12 cellular contexts compared by ENCODE assay signal in genomic region chr3:105722943-105723556, GRCh38.
A peak's percentile ranks its signal among the peaks of the same experiment; 100 is the strongest.
DNase-seq lines count a peak whose midpoint lies in the region; ATAC-seq and TF ChIP-seq lines count a peak whose summit lies in the region.
"Had no signal": no experiment of that assay in that cellular context is flagged by ENCODE, and none has a peak within 500 bp of the region (broad histone marks: within the 10 kb centered on the region; RNA-seq: fewer than 3 reads in every experiment).

No MANE protein-coding gene starts in this region.

- H3K9me3 Mint-ChIP-seq in activated naive CD8-positive, alpha-beta T cell (ENCODE audit: low read depth): no peaks in the 10 kb centered on the region

- DNase-seq in GF-D8 (lab: John Stamatoyannopoulos, UW) (peak; percentile 19), HuH-7 (ENCODE audit: low spot score) (no peak), sigmoid colon (no peak), glomerular visceral epithelial cell (ENCODE audit: extremely low spot score) (no peak)
- no peak for DNase-seq in activated naive CD4-positive, alpha-beta T cell treated with Interleukin-2 at 50 U/mL for 16 hours
- DNase-seq: EL, upper lobe of left lung had no signal

- H3K4me3 Mint-ChIP-seq in activated naive CD8-positive, alpha-beta T cell: no peak overlapping the region
- H3K4me3 Mint-ChIP-seq: dendritic cell treated with granulocyte-macrophage colony-stimulating factor and Interleukin-4, amounts not matched to agents 40 ng/mL and 50 ng/mL, for 4 days; neural crest cell had no signal

- H3K36me3 ChIP-seq in sigmoid colon: peaks cover 0 to 26% (median 14%) of the 10 kb centered on the region in 4 donors

- TF ChIP-seq CTCF in sigmoid colon (IDR thresholded peaks at IDR 0.05): no peak

- no peak overlapping the region for H3K27ac ChIP-seq in sigmoid colon
- H3K27ac ChIP-seq: upper lobe of left lung had no signal

- H3K4me1 ChIP-seq in sigmoid colon: no peaks in the 10 kb centered on the region
- H3K4me1 ChIP-seq: upper lobe of left lung had no signal

- peaks cover 40% of the 10 kb centered on the region for H3K36me3 Mint-ChIP-seq in activated naive CD8-positive, alpha-beta T cell

- H3K9me3 ChIP-seq in sigmoid colon: no peaks in the 10 kb centered on the region

- H3K4me1 Mint-ChIP-seq in activated naive CD8-positive, alpha-beta T cell (ENCODE audit: low read depth): peaks cover 27% of the 10 kb centered on the region
- H3K4me1 Mint-ChIP-seq: neural crest cell had no signal

- no peaks in the 10 kb centered on the region for H3K27me3 ChIP-seq in sigmoid colon
- H3K27me3 ChIP-seq: upper lobe of left lung had no signal

- no peak for TF ChIP-seq POLR2A in sigmoid colon (IDR thresholded peaks at IDR 0.05)

- intact Hi-C loops in sigmoid colon (cut with DNase I): no loop called here

- no peak overlapping the region for H3K4me3 ChIP-seq in sigmoid colon
- H3K4me3 ChIP-seq: upper lobe of left lung had no signal

- no peaks in the 10 kb centered on the region for H3K27me3 Mint-ChIP-seq in activated naive CD8-positive, alpha-beta T cell
- H3K27me3 Mint-ChIP-seq: dendritic cell treated with granulocyte-macrophage colony-stimulating factor and Interleukin-4, amounts not matched to agents 40 ng/mL and 50 ng/mL, for 4 days had no signal

- H3K27ac Mint-ChIP-seq in activated naive CD8-positive, alpha-beta T cell: peak overlapping the region; percentile 81

- TF ChIP-seq EP300 in sigmoid colon (IDR thresholded peaks at IDR 0.05): no peak

- ATAC-seq in GM19463 (IDR thresholded peaks at IDR 0.05; ENCODE audit: unreplicated experiment): peak; percentile 99
- peak; percentile 100 for ATAC-seq in HG03354 (IDR thresholded peaks at IDR 0.05; ENCODE audit: poor library complexity, severe bottlenecking, unreplicated experiment)

- WGBS in sigmoid colon, 2 donors: 53 to 65% methylated on average over 3 of the region's 3 CpGs
